Comparison of ENCODE assay signal across 10 cellular contexts in genomic region chr7:151343516-151343915, GRCh38. TPM values are rescaled to one million over a fixed set of nuclear protein-coding genes. Genes with fewer than 3 reads are reported as not detected.
DNase-seq lines count a peak whose midpoint lies in the region; ATAC-seq and TF ChIP-seq lines count a peak whose summit lies in the region.
"Had no signal": no experiment of that assay in that cellular context is flagged by ENCODE, and none has a peak within 500 bp of the region (broad histone marks: within the 10 kb centered on the region; RNA-seq: fewer than 3 reads in every experiment).

No MANE protein-coding gene starts in this region.

- H3K9me3 ChIP-seq in HCT116 (ENCODE audit: control insufficient read depth in 1 of 2, insufficient read depth in 1 of 2, low read depth in 1 of 2, low read length in 2 of 2), result no peaks in the 10 kb centered on the region

- no peaks in the 10 kb centered on the region for H3K9me2 ChIP-seq in HCT116 (ENCODE audit: insufficient read depth)

- BruUV-seq in HCT116 (replicated peaks; lab: Mats Ljungman, UMichigan), result no TSS peak

- H3K4me3 ChIP-seq in HCT116 (replicated peaks in 1 of 2; ENCODE audit: low read depth in 1 of 2, low read length in 2 of 2), result no peak overlapping the region

- no peak overlapping the region for H3K27ac ChIP-seq in HCT116 (ENCODE audit: low read depth, low read length)

- H3K36me3 ChIP-seq in HCT116 (ENCODE audit: control insufficient read depth in 1 of 2, insufficient read depth in 2 of 2, low read length in 2 of 2), result peaks cover 2 to 14% of the 10 kb centered on the region in 2 experiments; a peak in 2 of 4 replicates

- peak overlapping the region; percentile 74; the same call in 1 of the 2 replicates for H3K4me2 ChIP-seq in HCT116 (ENCODE audit: low read length)

- H3K9me3 Mint-ChIP-seq in activated CD4-positive, alpha-beta T cell treated with anti-CD3 and anti-CD28 coated beads for 36 hours (ENCODE audit: low read depth), result peaks cover 6% of the 10 kb centered on the region
- H3K9me3 Mint-ChIP-seq in activated naive CD8-positive, alpha-beta T cell treated with anti-CD3 and anti-CD28 coated beads for 36 hours, result peaks cover 17% of the 10 kb centered on the region
- H3K9me3 Mint-ChIP-seq in nephron progenitor cell, result peaks cover 18% of the 10 kb centered on the region

- intact Hi-C loops in activated CD4-positive, alpha-beta T cell treated with anti-CD3 and anti-CD28 coated beads for 36 hours (cut with DNase I, micrococcal nuclease), result loop anchor here in 1 of 2 experiments (2.0 to 10.0 kb wide), 7 partner anchors 534 to 1629 kb away; partner anchors contain the start of genes ACTR3C, GALNT11, GIMAP4 and KMT2C
- intact Hi-C loops in HCT116 (cut with micrococcal nuclease), result no loop called here

- POLR2A ChIA-PET in activated CD4-positive, alpha-beta T cell treated with anti-CD3 and anti-CD28 coated beads for 36 hours (lab: Charles Lee), result interaction anchor here (0.6 kb wide), 1 partner anchor 18 kb away, joined by 3 read pairs; no protein-coding TSS in a partner anchor
- POLR2A ChIA-PET in HCT116 (lab: Charles Lee), result no interaction called here

- DNase-seq in activated CD4-positive, alpha-beta T cell treated with anti-CD3 and anti-CD28 coated beads for 36 hours, result no peak
- DNase-seq in activated CD4-positive, alpha-beta T cell treated with anti-CD3 and anti-CD28 coated beads, Interleukin-2, amount 50 U/mL, for 1 hour, result no peak
- DNase-seq in HCT116 (ENCODE audit: low read depth, low spot score), result no peak
- DNase-seq in activated naive CD8-positive, alpha-beta T cell treated with anti-CD3 and anti-CD28 coated beads for 36 hours, result no peak
- DNase-seq in nephron progenitor cell, result no peak
- no peak for DNase-seq in NOMO-1 treated with dmso at 0.1 percent for 144 hours (lab: John Stamatoyannopoulos, UW; ENCODE audit: unreplicated experiment)
- DNase-seq in NCI-H345 treated with DMSO at 0.1 percent for 48 hours (lab: John Stamatoyannopoulos, UW; ENCODE audit: unreplicated experiment), result no peak
- DNase-seq: islet precursor cell, NCI-H1930 had no signal

- ATAC-seq in activated CD4-positive, alpha-beta T cell treated with anti-CD3 and anti-CD28 coated beads for 36 hours, result no peak
- ATAC-seq in HCT116, result no peak
- ATAC-seq in HG03159 (IDR thresholded peaks at IDR 0.05; ENCODE audit: unreplicated experiment), result no peak

- H3K79me2 ChIP-seq in HCT116 (ENCODE audit: insufficient read depth, low read length), result peaks cover 29% of the 10 kb centered on the region

- RAD21 ChIA-PET in HCT116 (lab: Charles Lee; ENCODE audit: low non-redundant PET in 1 of 2, low total read pairs in 2 of 2, uncharacterized antibody in 2 of 2, unreplicated experiment in 2 of 2), result interaction anchor here in 1 of 2 experiments (0.6 kb wide), 1 partner anchor 23 kb away, joined by 3 read pairs; no protein-coding TSS in a partner anchor

- H3K4me3 Mint-ChIP-seq in activated CD4-positive, alpha-beta T cell treated with anti-CD3 and anti-CD28 coated beads for 36 hours, result peak overlapping the region; percentile 76
- H3K4me3 Mint-ChIP-seq in activated naive CD8-positive, alpha-beta T cell treated with anti-CD3 and anti-CD28 coated beads for 36 hours, result peak overlapping the region; percentile 83
- peak overlapping the region; percentile 88 for H3K4me3 Mint-ChIP-seq in nephron progenitor cell

- H3K4me1 Mint-ChIP-seq in activated CD4-positive, alpha-beta T cell treated with anti-CD3 and anti-CD28 coated beads for 36 hours, result peaks cover 52% of the 10 kb centered on the region
- peaks cover 52% of the 10 kb centered on the region for H3K4me1 Mint-ChIP-seq in activated naive CD8-positive, alpha-beta T cell treated with anti-CD3 and anti-CD28 coated beads for 36 hours
- H3K4me1 Mint-ChIP-seq in nephron progenitor cell, result peaks cover 13% of the 10 kb centered on the region

- peaks cover 29% of the 10 kb centered on the region for H3K36me3 Mint-ChIP-seq in activated CD4-positive, alpha-beta T cell treated with anti-CD3 and anti-CD28 coated beads for 36 hours (ENCODE audit: low read depth)
- H3K36me3 Mint-ChIP-seq in activated naive CD8-positive, alpha-beta T cell treated with anti-CD3 and anti-CD28 coated beads for 36 hours, result peaks cover 39% of the 10 kb centered on the region
- H3K36me3 Mint-ChIP-seq in nephron progenitor cell (ENCODE audit: low read depth), result peaks cover 31% of the 10 kb centered on the region

- H3K4me1 ChIP-seq in HCT116 (ENCODE audit: control insufficient read depth in 1 of 2, insufficient read depth in 2 of 2, low read length in 2 of 2), result peaks cover 21 to 29% of the 10 kb centered on the region in 2 experiments

- TF ChIP-seq RAD21 in HCT116 (IDR thresholded peaks at IDR 0.05; ENCODE audit: low read depth), result no peak

- no peak overlapping the region for H3K9ac ChIP-seq in HCT116 (ENCODE audit: low read length)

- no peak for TF ChIP-seq CTCF in HCT116 (IDR thresholded peaks at IDR 0.05 in 2 of 3, conservative IDR thresholded peaks at IDR 0.05 in 1 of 3; ENCODE audit: borderline replicate concordance in 1 of 3, insufficient read depth in 1 of 3, low read depth in 2 of 3, low read length in 2 of 3)
- no peak for TF ChIP-seq CTCF in nephron progenitor cell (IDR thresholded peaks at IDR 0.05)

- no peaks in the 10 kb centered on the region for H4K20me1 ChIP-seq in HCT116 (ENCODE audit: insufficient read depth)

- no peaks in the 10 kb centered on the region for H3K27me3 Mint-ChIP-seq in activated CD4-positive, alpha-beta T cell treated with anti-CD3 and anti-CD28 coated beads for 36 hours
- H3K27me3 Mint-ChIP-seq in activated naive CD8-positive, alpha-beta T cell treated with anti-CD3 and anti-CD28 coated beads for 36 hours, result no peaks in the 10 kb centered on the region
- peaks cover 24% of the 10 kb centered on the region for H3K27me3 Mint-ChIP-seq in nephron progenitor cell (ENCODE audit: low read depth, poor library complexity)

- H3K27me3 ChIP-seq in HCT116 (ENCODE audit: insufficient read depth, low read length), result no peaks in the 10 kb centered on the region

- H2AFZ ChIP-seq in HCT116 (ENCODE audit: low read depth, low read length, poor library complexity, severe bottlenecking), result no peak overlapping the region

- TF ChIP-seq POLR2A in HCT116 (IDR thresholded peaks at IDR 0.05; ENCODE audit: borderline replicate concordance, extremely low read depth, insufficient read depth, insufficient read length), result no peak

- H3K27ac Mint-ChIP-seq in activated CD4-positive, alpha-beta T cell treated with anti-CD3 and anti-CD28 coated beads for 36 hours, result peak overlapping the region; percentile 78
- H3K27ac Mint-ChIP-seq in activated naive CD8-positive, alpha-beta T cell treated with anti-CD3 and anti-CD28 coated beads for 36 hours, result peak overlapping the region; percentile 87
- no peak overlapping the region for H3K27ac Mint-ChIP-seq in nephron progenitor cell

- CTCF ChIA-PET in activated CD4-positive, alpha-beta T cell treated with anti-CD3 and anti-CD28 coated beads for 36 hours (lab: Charles Lee), result interaction anchor here (1.2 to 3.5 kb wide), 3 partner anchors 9 to 175 kb away, joined by 3 to 15 read pairs (median 4); no protein-coding TSS in a partner anchor
- CTCF ChIA-PET in HCT116 (lab: Charles Lee), result no interaction called here

TF ChIP-seq in HCT116, 20 proteins besides CTCF, POLR2A, EP300 and RAD21:
- TF ChIP-seq SIN3A (IDR thresholded peaks at IDR 0.05; ENCODE audit: low read depth) (no peak), REST (IDR thresholded peaks at IDR 0.05; ENCODE audit: low read depth) (no peak), POLR2AphosphoS5 (IDR thresholded peaks at IDR 0.05; ENCODE audit: low read depth, low read length) (no peak), ZNF274 (IDR thresholded peaks at IDR 0.05; ENCODE audit: low read depth, low read length) (no peak), MAX (IDR thresholded peaks at IDR 0.05) (no peak), FOSL1 (IDR thresholded peaks at IDR 0.05; ENCODE audit: low read depth) (no peak), EZH2 (IDR thresholded peaks at IDR 0.05) (no peak)
TF ChIP-seq in HCT116: peak in this region for 0.

RNA-seq across cellular contexts. Expression of gene NUB1, which starts 1.9 kb away (rescaled TPM):
- total RNA-seq in activated CD4-positive, alpha-beta T cell treated with anti-CD3 and anti-CD28 coated beads for 36 hours, result 10 to 100 TPM; 51.4 to 70.4 TPM
- total RNA-seq in HCT116 (2021; ENCODE audit: unreplicated experiment), result 44.0 TPM
- 25.6 and 26.7 TPM in 2 replicates for polyA plus RNA-seq in HCT116 (2012)
- 10 to 100 TPM; 51.2 to 51.6 TPM for total RNA-seq in activated naive CD8-positive, alpha-beta T cell treated with anti-CD3 and anti-CD28 coated beads for 36 hours
